ENCODE assay signal across 8 cellular contexts in the genomic region with DNA sequence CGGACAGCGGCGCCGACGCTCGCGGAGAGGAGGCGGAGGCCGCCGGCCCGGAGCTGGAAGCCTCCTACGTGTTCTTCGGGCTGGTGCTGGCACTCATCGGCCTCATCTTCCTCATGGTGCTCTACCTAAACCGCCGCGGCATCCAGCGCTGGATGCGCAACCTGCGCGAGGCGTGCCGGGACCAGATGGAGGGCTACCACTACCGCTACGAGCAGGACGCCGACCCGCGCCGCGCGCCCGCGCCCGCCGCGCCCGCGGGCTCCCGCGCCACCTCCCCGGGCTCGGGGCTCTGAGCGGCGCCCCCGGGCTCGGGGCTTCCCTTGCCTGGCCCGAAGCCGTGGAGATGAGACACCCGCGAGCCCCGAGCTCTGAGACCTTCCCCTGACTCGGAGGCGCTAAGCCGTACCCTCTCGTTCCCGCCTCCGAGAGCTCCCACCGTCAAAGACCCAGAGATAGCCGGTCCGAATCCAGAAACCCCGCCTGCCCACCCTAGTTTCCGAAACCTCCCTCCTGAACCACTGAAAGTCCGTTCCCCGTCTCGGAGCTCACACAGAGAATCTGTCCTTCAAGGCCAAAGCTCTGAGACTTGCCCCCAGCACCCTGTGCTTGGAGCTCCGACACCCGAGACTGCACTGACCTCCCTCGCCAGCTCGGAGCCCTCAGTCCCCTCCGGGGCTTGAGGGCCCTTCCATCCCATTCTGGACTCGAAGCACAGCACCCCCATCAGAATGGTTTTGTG. TPM values are rescaled to one million over a fixed set of nuclear protein-coding genes. Genes with fewer than 3 reads are reported as not detected.
DNase-seq lines count a peak whose midpoint lies in the region; ATAC-seq, FAIRE-seq and TF ChIP-seq lines count a peak whose summit lies in the region.

No MANE protein-coding gene starts in this region.

- peak; percentile 22 to 25 for ATAC-seq in CD4-positive, CD25-positive, alpha-beta regulatory T cell (ENCODE audit: low read depth in 2 of 2)
- ATAC-seq in HG03025 (IDR thresholded peaks at IDR 0.05; ENCODE audit: low FRiP score, unreplicated experiment) (peak; percentile 19), HG02763 (IDR thresholded peaks at IDR 0.05; ENCODE audit: unreplicated experiment) (no peak)

- peaks cover 0 to 5% (median 0%) of the 10 kb centered on the region in 7 donors for H3K9me3 Mint-ChIP-seq in CD4-positive, CD25-positive, alpha-beta regulatory T cell
- H3K9me3 Mint-ChIP-seq in neural crest cell = no peaks in the 10 kb centered on the region

- H3K27ac ChIP-seq in CD4-positive, CD25-positive, alpha-beta regulatory T cell (ENCODE audit: insufficient read depth, low read length, poor library complexity, severe bottlenecking) = no peak overlapping the region

- peak overlapping the region in 2 of 3 donors; percentile 31 to 96 for H3K27ac Mint-ChIP-seq in CD4-positive, CD25-positive, alpha-beta regulatory T cell
- H3K27ac Mint-ChIP-seq in neural crest cell (ENCODE audit: unreplicated experiment) = peak overlapping the region; percentile 62

- H3K4me1 ChIP-seq in CD4-positive, CD25-positive, alpha-beta regulatory T cell (ENCODE audit: control insufficient read depth, insufficient read depth, low read length, poor library complexity, severe bottlenecking) = peaks cover 17% of the 10 kb centered on the region

- peaks cover 22% of the 10 kb centered on the region for H3K27me3 ChIP-seq in CD4-positive, CD25-positive, alpha-beta regulatory T cell (ENCODE audit: control insufficient read depth, insufficient read depth, low read length)

- H3K4me3 ChIP-seq in CD4-positive, CD25-positive, alpha-beta regulatory T cell (ENCODE audit: low read depth, low read length) = no peak overlapping the region
- peak overlapping the region; percentile 43 to 57 for H3K4me3 ChIP-seq in cardiac fibroblast (replicated peaks in 1 of 2; ENCODE audit: low read depth in 2 of 2, low read length in 2 of 2)

- peaks cover 0 to 24% (median 9%) of the 10 kb centered on the region in 4 donors for H3K4me1 Mint-ChIP-seq in CD4-positive, CD25-positive, alpha-beta regulatory T cell
- no peaks in the 10 kb centered on the region for H3K4me1 Mint-ChIP-seq in neural crest cell

- TF ChIP-seq CTCF in cardiac fibroblast (IDR thresholded peaks at IDR 0.05; ENCODE audit: low read depth, low read length) (no peak), neural crest cell (conservative IDR thresholded peaks at IDR 0.05) (no peak)

- peak overlapping the region; percentile 80 to 92 (median 84) for H3K4me3 Mint-ChIP-seq in CD4-positive, CD25-positive, alpha-beta regulatory T cell
- H3K4me3 Mint-ChIP-seq in neural crest cell = peak overlapping the region; percentile 86

- FAIRE-seq in urothelium cell line (lab: Jason Lieb, UNC) = no peak

- H3K36me3 ChIP-seq in CD4-positive, CD25-positive, alpha-beta regulatory T cell (ENCODE audit: control insufficient read depth, insufficient read depth, low read length) = no peaks in the 10 kb centered on the region

- no peaks in the 10 kb centered on the region for H3K36me3 Mint-ChIP-seq in CD4-positive, CD25-positive, alpha-beta regulatory T cell
- no peaks in the 10 kb centered on the region for H3K36me3 Mint-ChIP-seq in neural crest cell (ENCODE audit: low read depth)

- H3K9me3 ChIP-seq in CD4-positive, CD25-positive, alpha-beta regulatory T cell (ENCODE audit: control insufficient read depth in 2 of 2, low read length in 2 of 2) = no peaks in the 10 kb centered on the region

- DNase-seq in CD4-positive, CD25-positive, alpha-beta regulatory T cell = no peak
- DNase-seq in cardiac fibroblast (ENCODE audit: low read depth in 2 of 2) (no peak), neural crest cell (ENCODE audit: low read depth, low spot score) (no peak), EL (no peak), urothelium cell line (ENCODE audit: low spot score) (no peak), NCI-H2196 treated with DMSO at 0.1 percent for 48 hours (lab: John Stamatoyannopoulos, UW; ENCODE audit: unreplicated experiment) (no peak)

- H3K27me3 Mint-ChIP-seq in CD4-positive, CD25-positive, alpha-beta regulatory T cell = peaks cover 49% of the 10 kb centered on the region
- peaks cover 75% of the 10 kb centered on the region for H3K27me3 Mint-ChIP-seq in neural crest cell (ENCODE audit: low read depth)

RNA-seq across cellular contexts. Expression of a gene that starts 1.5 kb away (rescaled TPM):
- total RNA-seq in CD4-positive, CD25-positive, alpha-beta regulatory T cell = 0.12 TPM
- polyA plus RNA-seq in CD4-positive, CD25-positive, alpha-beta regulatory T cell = under 1 TPM in 1 of 4 donors, not detected in 3; 0.11 TPM
- total RNA-seq in neural crest cell = 0.19 and 0.27 TPM in 2 replicates
